ENCODE assay signal across 8 cellular contexts in genomic region chr17:73231841-73232586, GRCh38. TPM values are rescaled to one million over a fixed set of nuclear protein-coding genes. Genes with fewer than 3 reads are reported as not detected.
DNase-seq lines count a peak whose midpoint lies in the region; TF ChIP-seq lines count a peak whose summit lies in the region.

No MANE protein-coding gene starts in this region.

- no peaks in the 10 kb centered on the region for H3K9me3 Mint-ChIP-seq in activated naive CD4-positive, alpha-beta T cell treated with anti-CD3 and anti-CD28 coated beads, Interleukin-2, amount 10 ng/mL, durations not matched to agents 7 days and 5 days

- in situ Hi-C loops in SK-MEL-5 (cut with HindIII; ENCODE audit: low pct_unique_long_range_greater_than_20kb, low sequenced_read_pairs): no loop called here

- H3K36me3 Mint-ChIP-seq in activated naive CD4-positive, alpha-beta T cell treated with anti-CD3 and anti-CD28 coated beads, Interleukin-2, amount 10 ng/mL, durations not matched to agents 7 days and 5 days: peaks cover 54% of the 10 kb centered on the region

- peak; percentile 88 for DNase-seq in GM04504 (ENCODE audit: low read depth)
- peak; percentile 77 for DNase-seq in HFF-Myc (ENCODE audit: extremely low read depth, low read depth)
- DNase-seq in NAMALWA (ENCODE audit: low spot score): peak; percentile 95
- DNase-seq in SK-MEL-5 (ENCODE audit: low read depth, low spot score): peak; percentile 99
- peak; percentile 96 for DNase-seq in activated naive CD4-positive, alpha-beta T cell treated with anti-CD3 and anti-CD28 coated beads, Interleukin-2, amount 10 ng/mL, durations not matched to agents 7 days and 5 days
- DNase-seq in germinal center (ENCODE audit: low spot score): peak; percentile 96
- peak; percentile 57 for DNase-seq in non-pigmented ciliary epithelial cell (ENCODE audit: low read depth)
- DNase-seq in superior temporal gyrus (ENCODE audit: extremely low spot score): peak; percentile 98

- H3K4me3 ChIP-seq in HFF-Myc (replicated peaks; ENCODE audit: low read depth, low read length): peak overlapping the region; percentile 93

- H3K27me3 Mint-ChIP-seq in activated naive CD4-positive, alpha-beta T cell treated with anti-CD3 and anti-CD28 coated beads, Interleukin-2, amount 10 ng/mL, durations not matched to agents 7 days and 5 days: no peaks in the 10 kb centered on the region

- H3K4me1 Mint-ChIP-seq in activated naive CD4-positive, alpha-beta T cell treated with anti-CD3 and anti-CD28 coated beads, Interleukin-2, amount 10 ng/mL, durations not matched to agents 7 days and 5 days: peaks cover 63% of the 10 kb centered on the region

- TF ChIP-seq CTCF in HFF-Myc (IDR thresholded peaks at IDR 0.05; ENCODE audit: low read depth, low read length, missing control alignments): peak; percentile 14

- CTCF ChIA-PET in activated naive CD4-positive, alpha-beta T cell treated with anti-CD3 and anti-CD28 coated beads, Interleukin-2, amount 10 ng/mL, durations not matched to agents 7 days and 5 days (lab: Charles Lee): interaction anchor here (0.7 to 2.7 kb wide), 10 partner anchors 15 to 506 kb away, joined by 3 to 17 read pairs (median 4); partner anchors contain the start of gene COG1

- peak overlapping the region; percentile 83 for H3K4me3 Mint-ChIP-seq in activated naive CD4-positive, alpha-beta T cell treated with anti-CD3 and anti-CD28 coated beads, Interleukin-2, amount 10 ng/mL, durations not matched to agents 7 days and 5 days

- H3K27ac Mint-ChIP-seq in activated naive CD4-positive, alpha-beta T cell treated with anti-CD3 and anti-CD28 coated beads, Interleukin-2, amount 10 ng/mL, durations not matched to agents 7 days and 5 days: peak overlapping the region; percentile 95

RNA-seq across cellular contexts. Expression of gene CPSF4L, which starts 29.7 kb away (rescaled TPM):
- 0.35 TPM in 1 of 2 replicates, not detected in the other for total RNA-seq in SK-MEL-5 (2014; rRNA removed; shearing (Covaris generic))
- polyA plus RNA-seq in SK-MEL-5 (2015; cell fraction: cytosol; rRNA removed): 2.2 TPM in 1 of 2 replicates, not detected in the other
- 0.94 TPM in 1 of 2 replicates, not detected in the other for polyA plus RNA-seq in SK-MEL-5 (2015; cell fraction: nucleus; rRNA removed)

RNA-seq across cellular contexts. Expression of gene COG1, which starts 39.2 kb away (rescaled TPM):
- 39.3 and 45.1 TPM in 2 replicates for total RNA-seq in SK-MEL-5 (2014; rRNA removed; shearing (Covaris generic))
- polyA plus RNA-seq in SK-MEL-5 (2015; cell fraction: cytosol; rRNA removed): 33.8 and 35.7 TPM in 2 replicates
- 99.3 and 141 TPM in 2 replicates for polyA plus RNA-seq in SK-MEL-5 (2015; cell fraction: nucleus; rRNA removed)

Comparison
In these comparisons a context has a peak if more than half of its experiments do, and no peak if none do; other contexts are left out.
1. Peak in every context shown above with its lines: DNase-seq and H3K4me3 ChIP-seq.